1 cellular context compared by ENCODE assay signal in the genomic region with DNA sequence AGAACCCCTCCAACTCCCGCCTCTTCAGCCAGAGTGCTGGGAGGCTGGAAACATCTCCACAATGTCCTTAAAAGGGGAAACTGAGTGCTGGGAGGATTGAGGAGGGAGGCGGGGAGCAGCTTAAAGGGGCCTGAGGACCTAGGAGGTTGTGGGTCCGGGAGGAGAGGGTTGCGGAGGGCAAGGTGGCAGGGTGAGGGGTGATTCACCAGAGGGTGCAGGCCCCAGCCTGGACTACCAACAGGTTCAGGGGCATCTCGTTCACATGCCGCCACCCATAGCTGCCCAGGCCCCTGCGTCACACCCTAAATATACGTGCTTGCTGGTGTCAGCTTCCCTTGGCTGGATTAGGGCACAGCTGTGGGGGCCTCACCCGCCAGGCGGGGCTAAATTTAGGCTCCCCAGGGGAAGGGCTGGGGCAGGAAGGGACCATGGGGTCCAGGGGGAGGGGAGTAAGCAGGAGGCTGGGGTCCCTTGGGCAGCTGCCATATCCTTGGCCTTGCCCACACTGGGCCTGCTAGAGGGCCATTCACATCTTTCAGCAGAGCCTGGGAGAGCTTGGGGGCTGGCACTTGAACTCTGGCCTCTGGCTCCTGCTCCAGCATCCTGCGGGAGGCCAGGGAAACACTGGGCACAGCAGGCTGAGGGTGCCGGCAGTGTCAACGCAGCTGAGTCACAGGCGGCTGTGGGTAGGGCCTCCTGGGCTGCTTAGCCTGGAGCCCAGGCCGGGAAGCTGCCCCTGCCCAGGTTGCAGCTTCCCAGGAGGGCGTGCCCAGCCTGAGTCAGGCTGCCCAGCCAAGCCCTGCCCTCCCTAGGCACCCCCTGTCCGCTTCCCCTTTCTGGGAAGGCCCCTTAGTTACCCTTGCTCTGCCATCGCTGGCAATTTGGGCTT.
A peak's percentile ranks its signal among the peaks of the same experiment; 100 is the strongest.
TF ChIP-seq lines count a peak whose summit lies in the region.

No MANE protein-coding gene starts in this region.

TF ChIP-seq in SK-N-SH, 30 proteins besides CTCF, POLR2A, EP300 and RAD21 (continued from another document):
- TF ChIP-seq REST (IDR thresholded peaks at IDR 0.05; ENCODE audit: low read depth, low read length) (no peak), CHD2 (IDR thresholded peaks at IDR 0.05; ENCODE audit: low read length, partially characterized antibody) (no peak), FOSL2 (IDR thresholded peaks at IDR 0.05; ENCODE audit: borderline replicate concordance, low read depth) (peak; percentile 46; the same call in 1 of the 2 replicates), NFIC (IDR thresholded peaks at IDR 0.05; ENCODE audit: borderline replicate concordance) (peak; percentile 48), FOXJ3 (CRISPR knock-in tag; IDR thresholded peaks at IDR 0.05) (no peak), SMC3 (IDR thresholded peaks at IDR 0.05; ENCODE audit: low read depth, low read length) (no peak), MXI1 (IDR thresholded peaks at IDR 0.05; ENCODE audit: low read depth, low read length) (no peak), NRF1 (IDR thresholded peaks at IDR 0.05; ENCODE audit: low read depth, low read length) (no peak), YY1 (IDR thresholded peaks at IDR 0.05; ENCODE audit: low read depth) (no peak), GATA2 (CRISPR knock-in tag; IDR thresholded peaks at IDR 0.05) (no peak), ELF1 (IDR thresholded peaks at IDR 0.05) (no peak), JUND (IDR thresholded peaks at IDR 0.05) (no peak), TCF12 (IDR thresholded peaks at IDR 0.05) (peak; percentile 19; the same call in 1 of the 2 replicates), TAF1 (IDR thresholded peaks at IDR 0.05; ENCODE audit: borderline replicate concordance, low read depth, low read length) (0 out of 2 replicates have a peak, but pooled peaks have one; percentile 12), POLR2AphosphoS5 (IDR thresholded peaks at IDR 0.05; ENCODE audit: low read depth, low read length) (peak; percentile 42; the same call in 1 of the 2 replicates)
- TF ChIP-seq, protein P1, sequence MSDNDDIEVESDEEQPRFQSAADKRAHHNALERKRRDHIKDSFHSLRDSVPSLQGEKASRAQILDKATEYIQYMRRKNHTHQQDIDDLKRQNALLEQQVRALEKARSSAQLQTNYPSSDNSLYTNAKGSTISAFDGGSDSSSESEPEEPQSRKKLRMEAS (IDR thresholded peaks at IDR 0.05; ENCODE audit: low read depth), result peak; percentile 62
- TF ChIP-seq, protein P2, sequence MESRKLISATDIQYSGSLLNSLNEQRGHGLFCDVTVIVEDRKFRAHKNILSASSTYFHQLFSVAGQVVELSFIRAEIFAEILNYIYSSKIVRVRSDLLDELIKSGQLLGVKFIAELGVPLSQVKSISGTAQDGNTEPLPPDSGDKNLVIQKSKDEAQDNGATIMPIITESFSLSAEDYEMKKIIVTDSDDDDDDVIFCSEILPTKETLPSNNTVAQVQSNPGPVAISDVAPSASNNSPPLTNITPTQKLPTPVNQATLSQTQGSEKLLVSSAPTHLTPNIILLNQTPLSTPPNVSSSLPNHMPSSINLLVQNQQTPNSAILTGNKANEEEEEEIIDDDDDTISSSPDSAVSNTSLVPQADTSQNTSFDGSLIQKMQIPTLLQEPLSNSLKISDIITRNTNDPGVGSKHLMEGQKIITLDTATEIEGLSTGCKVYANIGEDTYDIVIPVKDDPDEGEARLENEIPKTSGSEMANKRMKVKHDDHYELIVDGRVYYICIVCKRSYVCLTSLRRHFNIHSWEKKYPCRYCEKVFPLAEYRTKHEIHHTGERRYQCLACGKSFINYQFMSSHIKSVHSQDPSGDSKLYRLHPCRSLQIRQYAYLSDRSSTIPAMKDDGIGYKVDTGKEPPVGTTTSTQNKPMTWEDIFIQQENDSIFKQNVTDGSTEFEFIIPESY (IDR thresholded peaks at IDR 0.05; ENCODE audit: borderline replicate concordance, low read depth), result no peak
- TF ChIP-seq, protein P3, sequence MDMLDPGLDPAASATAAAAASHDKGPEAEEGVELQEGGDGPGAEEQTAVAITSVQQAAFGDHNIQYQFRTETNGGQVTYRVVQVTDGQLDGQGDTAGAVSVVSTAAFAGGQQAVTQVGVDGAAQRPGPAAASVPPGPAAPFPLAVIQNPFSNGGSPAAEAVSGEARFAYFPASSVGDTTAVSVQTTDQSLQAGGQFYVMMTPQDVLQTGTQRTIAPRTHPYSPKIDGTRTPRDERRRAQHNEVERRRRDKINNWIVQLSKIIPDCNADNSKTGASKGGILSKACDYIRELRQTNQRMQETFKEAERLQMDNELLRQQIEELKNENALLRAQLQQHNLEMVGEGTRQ (IDR thresholded peaks at IDR 0.05; ENCODE audit: borderline replicate concordance, low read depth, low read length), result no peak
- TF ChIP-seq, protein P4, sequence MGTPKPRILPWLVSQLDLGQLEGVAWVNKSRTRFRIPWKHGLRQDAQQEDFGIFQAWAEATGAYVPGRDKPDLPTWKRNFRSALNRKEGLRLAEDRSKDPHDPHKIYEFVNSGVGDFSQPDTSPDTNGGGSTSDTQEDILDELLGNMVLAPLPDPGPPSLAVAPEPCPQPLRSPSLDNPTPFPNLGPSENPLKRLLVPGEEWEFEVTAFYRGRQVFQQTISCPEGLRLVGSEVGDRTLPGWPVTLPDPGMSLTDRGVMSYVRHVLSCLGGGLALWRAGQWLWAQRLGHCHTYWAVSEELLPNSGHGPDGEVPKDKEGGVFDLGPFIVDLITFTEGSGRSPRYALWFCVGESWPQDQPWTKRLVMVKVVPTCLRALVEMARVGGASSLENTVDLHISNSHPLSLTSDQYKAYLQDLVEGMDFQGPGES (IDR thresholded peaks at IDR 0.05; ENCODE audit: low read depth, low read length), result no peak
